13 cellular contexts compared by ENCODE assay signal in genomic region chr9:125559194-125559593, GRCh38.
"Had no signal": no experiment of that assay in that cellular context is flagged by ENCODE, and none has a peak within 500 bp of the region (broad histone marks: within the 10 kb centered on the region; RNA-seq: fewer than 3 reads in every experiment).

No MANE protein-coding gene starts in this region.

- H3K27me3 Mint-ChIP-seq: activated B cell treated with CpG ODN at 0.5 μM for 24 hours; activated CD4-positive, alpha-beta T cell treated with anti-CD3 and anti-CD28 coated beads, Interleukin-2, amount 10 ng/mL, durations not matched to agents 24 days and 14 days; naive thymus-derived CD8-positive, alpha-beta T cell had no signal

- H3K4me1 ChIP-seq: prostate gland, suprapubic skin had no signal

- H3K4me3 Mint-ChIP-seq: activated B cell treated with CpG ODN at 0.5 μM for 24 hours; activated CD4-positive, alpha-beta T cell treated with anti-CD3 and anti-CD28 coated beads, Interleukin-2, amount 10 ng/mL, durations not matched to agents 24 days and 14 days; activated CD8-positive, alpha-beta T cell treated with anti-CD3 and anti-CD28 coated beads, Interleukin-2, amount 10 ng/mL, durations not matched to agents 7 days and 5 days; immature natural killer cell; naive thymus-derived CD8-positive, alpha-beta T cell had no signal

- H3K4me3 ChIP-seq: esophagus squamous epithelium, lung, mucosa of descending colon, prostate gland, SJSA1, suprapubic skin had no signal

- H3K9me3 ChIP-seq: esophagus squamous epithelium, mucosa of descending colon, prostate gland, SJSA1, suprapubic skin had no signal

- DNase-seq: activated B cell treated with CpG ODN at 0.5 μM for 24 hours, cortex of kidney, esophagus squamous epithelium had no signal

- H3K27ac ChIP-seq: esophagus squamous epithelium, prostate gland, SJSA1, suprapubic skin had no signal

- H3K9me3 Mint-ChIP-seq: activated B cell treated with CpG ODN at 0.5 μM for 24 hours; activated CD4-positive, alpha-beta T cell treated with anti-CD3 and anti-CD28 coated beads, Interleukin-2, amount 10 ng/mL, durations not matched to agents 24 days and 14 days; activated naive CD4-positive, alpha-beta T cell treated with anti-CD3 and anti-CD28 coated beads, Interleukin-2, amount 50 U/mL, for 72 hours; immature natural killer cell; naive thymus-derived CD8-positive, alpha-beta T cell had no signal

- H3K36me3 ChIP-seq: prostate gland had no signal

- H3K27me3 ChIP-seq: esophagus squamous epithelium, SJSA1, suprapubic skin had no signal

- H3K27ac Mint-ChIP-seq: activated B cell treated with CpG ODN at 0.5 μM for 24 hours; activated CD4-positive, alpha-beta T cell treated with anti-CD3 and anti-CD28 coated beads, Interleukin-2, amount 10 ng/mL, durations not matched to agents 24 days and 14 days; activated CD8-positive, alpha-beta T cell treated with anti-CD3 and anti-CD28 coated beads, Interleukin-2, amount 10 ng/mL, durations not matched to agents 7 days and 5 days; activated naive CD4-positive, alpha-beta T cell treated with anti-CD3 and anti-CD28 coated beads, Interleukin-2, amount 50 U/mL, for 72 hours; immature natural killer cell had no signal
